ENCODE assay signal across 8 cellular contexts in the genomic region with DNA sequence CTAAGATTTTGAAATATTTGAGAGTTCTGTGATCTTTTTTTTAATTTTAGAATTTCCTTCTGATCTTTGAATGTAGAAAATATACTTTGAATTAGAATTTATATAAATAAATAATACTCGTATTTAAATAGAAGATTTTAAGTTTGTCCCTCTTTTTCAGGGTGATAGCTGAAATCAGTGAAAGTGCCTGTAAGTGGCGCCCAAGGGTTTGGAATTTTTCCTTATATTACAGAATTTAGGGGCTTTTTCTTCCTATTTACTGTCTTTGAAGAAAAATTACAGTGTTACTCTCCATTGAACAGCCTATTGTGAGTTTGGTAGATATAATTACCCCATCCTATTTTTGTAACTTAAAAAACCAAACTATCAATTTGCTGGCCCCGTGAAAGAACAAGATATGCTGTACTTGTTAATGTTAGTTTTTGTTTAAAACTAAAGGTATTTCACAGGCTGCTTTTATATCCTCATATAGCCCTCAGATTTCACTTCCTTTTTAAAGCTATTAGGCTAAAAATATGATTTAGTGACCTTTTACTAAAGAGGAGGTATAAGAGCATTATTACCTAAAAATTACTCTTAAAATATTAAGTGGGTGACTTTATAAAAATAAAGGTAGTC. TPM values are rescaled to one million over a fixed set of nuclear protein-coding genes. Genes with fewer than 3 reads are reported as not detected.
DNase-seq lines count a peak whose midpoint lies in the region; ATAC-seq, FAIRE-seq and TF ChIP-seq lines count a peak whose summit lies in the region.

No MANE protein-coding gene starts in this region.

- no peaks in the 10 kb centered on the region for H3K27me3 ChIP-seq in tibial artery

- FAIRE-seq in frontal cortex (lab: Jason Lieb, UNC), result peak; percentile 58

- no peak for DNase-seq in activated naive CD4-positive, alpha-beta T cell treated with Interleukin-2 at 50 U/mL for 16 hours
- no peak for DNase-seq in frontal cortex (ENCODE audit: low spot score in 2 of 2)
- no peak for DNase-seq in tibial artery
- no peak for DNase-seq in middle frontal gyrus (ENCODE audit: extremely low spot score, low spot score)
- no peak for DNase-seq in pons (ENCODE audit: low spot score)

- peaks cover 56% of the 10 kb centered on the region for H3K4me1 Mint-ChIP-seq in activated naive CD4-positive, alpha-beta T cell treated with anti-CD3 and anti-CD28 coated beads, Interleukin-2, amount 50 U/mL, for 24 hours

- peaks cover 0 to 44% (median 5%) of the 10 kb centered on the region in 4 donors for H3K4me1 ChIP-seq in tibial artery

- H3K36me3 ChIP-seq in tibial artery, result no peaks in the 10 kb centered on the region

- ATAC-seq in HG03108 (IDR thresholded peaks at IDR 0.05; ENCODE audit: unreplicated experiment), result no peak

- H3K4me3 ChIP-seq in WI38 (ENCODE audit: low read depth, low read length) (peak overlapping the region; percentile 45), tibial artery (peak overlapping the region; percentile 14 to 24)

- no peaks in the 10 kb centered on the region for H3K9me3 ChIP-seq in tibial artery

- intact Hi-C loops in tibial artery (cut with DNase I; ENCODE audit: low total_unique reads), result loop anchor here (5.0 to 10.0 kb wide), 3 partner anchors 89 to 824 kb away; a partner anchor contains a TSS

- no peaks in the 10 kb centered on the region for H3K9me3 Mint-ChIP-seq in activated naive CD4-positive, alpha-beta T cell treated with anti-CD3 and anti-CD28 coated beads, Interleukin-2, amount 50 U/mL, for 24 hours

- no peak for TF ChIP-seq CTCF in WI38 (IDR thresholded peaks at IDR 0.05; ENCODE audit: low read depth, low read length)
- no peak for TF ChIP-seq CTCF in tibial artery (IDR thresholded peaks at IDR 0.05)

- peaks cover 6% of the 10 kb centered on the region for H3K36me3 Mint-ChIP-seq in activated naive CD4-positive, alpha-beta T cell treated with anti-CD3 and anti-CD28 coated beads, Interleukin-2, amount 50 U/mL, for 24 hours

- H3K4me3 Mint-ChIP-seq in activated naive CD4-positive, alpha-beta T cell treated with anti-CD3 and anti-CD28 coated beads, Interleukin-2, amount 50 U/mL, for 24 hours, result peak overlapping the region; percentile 86

- H3K27ac ChIP-seq in tibial artery, result no peak overlapping the region

- H3K27me3 Mint-ChIP-seq in activated naive CD4-positive, alpha-beta T cell treated with anti-CD3 and anti-CD28 coated beads, Interleukin-2, amount 50 U/mL, for 24 hours, result no peaks in the 10 kb centered on the region

- peak overlapping the region; percentile 90 for H3K27ac Mint-ChIP-seq in activated naive CD4-positive, alpha-beta T cell treated with anti-CD3 and anti-CD28 coated beads, Interleukin-2, amount 50 U/mL, for 24 hours

RNA-seq across cellular contexts. Expression of a gene that starts 3.2 kb away (rescaled TPM):
- total RNA-seq in frontal cortex, result 22.8 TPM
